ENCODE assay signal across 18 cellular contexts in the genomic region with DNA sequence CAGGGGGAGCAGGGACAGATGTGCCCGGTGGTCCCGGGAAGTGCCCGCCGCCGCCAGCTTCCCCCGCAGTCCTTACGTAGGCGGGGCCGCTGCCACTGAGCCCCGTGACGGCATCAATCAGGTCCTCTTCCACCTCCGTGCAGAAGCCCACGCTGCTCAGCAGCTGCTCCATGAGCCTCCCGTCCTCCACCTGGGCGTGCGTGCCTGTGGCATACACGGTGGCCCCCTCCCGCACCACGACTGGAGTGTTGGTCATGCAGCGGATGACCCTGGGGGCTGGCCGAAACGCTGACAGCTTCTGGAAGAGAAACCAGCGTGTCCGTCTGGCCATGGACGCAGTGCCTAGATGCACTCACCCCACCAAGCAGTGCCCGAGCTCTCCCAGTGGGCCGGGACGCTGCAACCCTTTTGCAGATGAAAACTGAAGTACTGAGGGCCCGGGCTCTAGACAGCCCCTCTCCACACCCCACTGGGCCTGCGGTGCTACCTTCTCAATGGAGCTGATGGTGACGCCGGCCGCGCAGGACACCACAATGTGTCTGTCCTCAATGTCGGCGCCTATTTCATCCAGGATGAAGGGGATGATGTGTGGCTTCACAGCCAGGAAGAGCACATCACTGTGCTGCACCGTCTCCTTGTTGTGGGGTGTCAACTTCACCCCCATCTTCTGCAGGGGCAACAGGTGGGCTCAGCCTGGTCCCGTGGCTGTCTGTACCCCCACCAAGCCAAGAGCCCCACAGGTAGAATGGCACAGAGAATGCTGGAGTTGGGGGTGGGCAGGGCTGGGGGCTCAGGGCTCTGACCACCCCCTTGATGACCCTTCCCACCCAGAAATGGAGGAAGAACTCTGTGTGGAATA. TPM values are rescaled to one million over a fixed set of nuclear protein-coding genes. Genes with fewer than 3 reads are reported as not detected.
DNase-seq lines count a peak whose midpoint lies in the region; ATAC-seq, FAIRE-seq and TF ChIP-seq lines count a peak whose summit lies in the region.
"Had no signal": no experiment of that assay in that cellular context is flagged by ENCODE, and none has a peak within 500 bp of the region (broad histone marks: within the 10 kb centered on the region; RNA-seq: fewer than 3 reads in every experiment).

No MANE protein-coding gene starts in this region.

- no peaks in the 10 kb centered on the region for H3K9me3 Mint-ChIP-seq in WTC11
- no peaks in the 10 kb centered on the region for H3K9me3 Mint-ChIP-seq in memory B cell
- H3K9me3 Mint-ChIP-seq: CD4-positive, alpha-beta T cell; natural killer cell treated with Interleukin-12 subunit alpha and Interleukin-12 subunit beta and Interleukin-15 and Interleukin-18, amount 100 ng/mL, for 72 hours had no signal

- ATAC-seq in A549 (no peak), WTC11 (no peak), memory B cell (ENCODE audit: low read depth) (no peak), GM19035 (IDR thresholded peaks at IDR 0.05; ENCODE audit: unreplicated experiment) (no peak)
- ATAC-seq: natural killer cell treated with Interleukin-12 subunit alpha and Interleukin-12 subunit beta and Interleukin-15 and Interleukin-18, amount 100 ng/mL, for 72 hours; sciatic nerve had no signal

- no peak overlapping the region for H3K4me3 ChIP-seq in A549
- H3K4me3 ChIP-seq in BLaER1 treated with 17β-estradiol and CSF1 and Interleukin-3, amounts not matched to agents 10 nM and 100 nM: peak overlapping the region in 3 of 10 experiments; percentile 71 to 86 (median 82); a peak in 3 of 20 replicates

- CTCF ChIA-PET in A549 (lab: Yijun Ruan, JAX): interaction anchor here (0.9 to 12.8 kb wide), 5 partner anchors 14 to 95 kb away, joined by 4 to 99 read pairs (median 10); a partner anchor contains a TSS
- CTCF ChIA-PET in WTC11 (lab: Charles Lee): interaction anchor here (0.7 to 1.4 kb wide), 2 partner anchors 85 to 96 kb away, joined by 5 read pairs; a partner anchor contains a TSS

- H3K36me3 Mint-ChIP-seq in WTC11 (peaks cover 10% of the 10 kb centered on the region; the same call in 1 of the 2 replicates), memory B cell (no peaks in the 10 kb centered on the region)
- H3K36me3 Mint-ChIP-seq: natural killer cell treated with Interleukin-12 subunit alpha and Interleukin-12 subunit beta and Interleukin-15 and Interleukin-18, amount 100 ng/mL, for 72 hours had no signal

- peaks cover 0 to 59% (median 18%) of the 10 kb centered on the region in 11 experiments; a peak in 12 of 22 replicates for H4K20me1 ChIP-seq in BLaER1 treated with 17β-estradiol and CSF1 and Interleukin-3, amounts not matched to agents 10 nM and 100 nM

- TF ChIP-seq POLR2A in A549 (IDR thresholded peaks at IDR 0.05; ENCODE audit: low read length): no peak; the same call in 1 of the 2 replicates

- TF ChIP-seq RAD21 in A549 (conservative IDR thresholded peaks at IDR 0.05 in 1 of 2, IDR thresholded peaks at IDR 0.05 in 1 of 2): no peak

- H3K4me1 Mint-ChIP-seq in WTC11 (peaks cover 15% of the 10 kb centered on the region; the same call in 1 of the 2 replicates), memory B cell (peaks cover 5% of the 10 kb centered on the region)

- peaks cover 0 to 3% (median 0%) of the 10 kb centered on the region in 11 experiments; a peak in 3 of 22 replicates for H3K27me3 ChIP-seq in BLaER1 treated with 17β-estradiol and CSF1 and Interleukin-3, amounts not matched to agents 10 nM and 100 nM

- H3K27ac Mint-ChIP-seq in WTC11 (no peak overlapping the region), memory B cell (no peak overlapping the region)
- H3K27ac Mint-ChIP-seq: CD4-positive, alpha-beta T cell; natural killer cell treated with Interleukin-12 subunit alpha and Interleukin-12 subunit beta and Interleukin-15 and Interleukin-18, amount 100 ng/mL, for 72 hours had no signal

- H3K27me3 Mint-ChIP-seq in WTC11 (ENCODE audit: low read depth): peaks cover 5% of the 10 kb centered on the region
- peaks cover 2% of the 10 kb centered on the region for H3K27me3 Mint-ChIP-seq in memory B cell

- TF ChIP-seq EP300 in A549 (IDR thresholded peaks at IDR 0.05): no peak

- H3K4me3 Mint-ChIP-seq in WTC11: peak overlapping the region; percentile 88
- peak overlapping the region; percentile 11 for H3K4me3 Mint-ChIP-seq in memory B cell

- TF ChIP-seq CTCF in A549 (IDR thresholded peaks at IDR 0.05) (no peak), WTC11 (IDR thresholded peaks at IDR 0.05) (no peak)

- no peak overlapping the region for H3K27ac ChIP-seq in A549
- H3K27ac ChIP-seq in BLaER1 treated with 17β-estradiol and CSF1 and Interleukin-3, amounts not matched to agents 10 nM and 100 nM: no peak overlapping the region; a peak in 2 of 22 replicates
- H3K27ac ChIP-seq: stomach had no signal

- WGBS in A549 (ENCODE audit: missing lambda C conversion rate): 93% methylated on average over 32 of the region's 38 CpGs

- peaks cover 0 to 31% (median 18%) of the 10 kb centered on the region in 11 experiments; a peak in 11 of 22 replicates for H3K36me3 ChIP-seq in BLaER1 treated with 17β-estradiol and CSF1 and Interleukin-3, amounts not matched to agents 10 nM and 100 nM

- DNase-seq in A549 (ENCODE audit: low read depth in 1 of 2, low spot score in 1 of 2) (no peak), WTC11 (ENCODE audit: low spot score) (no peak), memory B cell (ENCODE audit: low spot score in 2 of 2) (no peak), GM19238 (ENCODE audit: insufficient read length, low spot score) (no peak), frontal cortex (ENCODE audit: low spot score in 2 of 2) (no peak)
- no peak for DNase-seq in stimulated activated CD4-positive, alpha-beta T cell treated with anti-CD3 and anti-CD28 coated beads, Interleukin-15, amount 100 ng/mL, for 24 hours
- DNase-seq: activated gamma-delta T cell; CD4-positive, alpha-beta T cell; cerebellar nuclear complex; MV-4-11; NCI-H2171 treated with DMSO at 0.1 percent for 48 hours; stomach had no signal

- no peaks in the 10 kb centered on the region for H3K9me3 ChIP-seq in A549
- no peaks in the 10 kb centered on the region for H3K9me3 ChIP-seq in BLaER1 treated with 17β-estradiol and CSF1 and Interleukin-3, amounts not matched to agents 10 nM and 100 nM (replicated peaks in 1 of 11)
- H3K9me3 ChIP-seq: stomach had no signal

- FAIRE-seq in A549 (lab: Jason Lieb, UNC) (no peak), frontal cortex (lab: Jason Lieb, UNC) (no peak)
- FAIRE-seq: G401.6 had no signal

- POLR2A ChIA-PET in A549 (lab: Yijun Ruan, JAX) (interaction anchor here (1.2 kb wide), 1 partner anchor 7 kb away, joined by 3 read pairs; a partner anchor contains a TSS), WTC11 (lab: Charles Lee) (interaction anchor here (1.0 kb wide), 1 partner anchor 143 kb away, joined by 3 read pairs; no protein-coding TSS in a partner anchor)

- H3K4me1 ChIP-seq in A549: peaks cover 17% of the 10 kb centered on the region; the same call in 2 of the 3 replicates
- H3K4me1 ChIP-seq in BLaER1 treated with 17β-estradiol and CSF1 and Interleukin-3, amounts not matched to agents 10 nM and 100 nM: peaks cover 38 to 89% (median 78%) of the 10 kb centered on the region in 10 experiments

- H3K9ac ChIP-seq in BLaER1 treated with 17β-estradiol and CSF1 and Interleukin-3, amounts not matched to agents 10 nM and 100 nM: peak overlapping the region in 5 of 11 experiments; percentile 22 to 90 (median 86); a peak in 7 of 22 replicates

- H3K4me2 ChIP-seq in A549: peak overlapping the region; percentile 100; the same call in 2 of the 3 replicates
- peak overlapping the region in 10 of 11 experiments; percentile 95 to 100 (median 100); a peak in 20 of 22 replicates for H3K4me2 ChIP-seq in BLaER1 treated with 17β-estradiol and CSF1 and Interleukin-3, amounts not matched to agents 10 nM and 100 nM

TF ChIP-seq in A549, 52 proteins besides CTCF, POLR2A, EP300 and RAD21 (continues in another document):
- TF ChIP-seq TP53 (CRISPR knock-in tag; IDR thresholded peaks at IDR 0.05): no peak

RNA-seq across cellular contexts. Expression of a gene that starts 2.0 kb away (rescaled TPM):
- 77.1 and 81.4 TPM in 2 replicates for polyA plus RNA-seq in A549 (2011; rRNA removed)
- 150 and 202 TPM in 2 replicates for polyA plus RNA-seq in A549 (2012; cell fraction: cytosol; rRNA removed)
- 126 and 181 TPM in 2 replicates for polyA plus RNA-seq in A549 (2012; cell fraction: nucleus; rRNA removed)
- polyA plus RNA-seq in A549 (2017; fragmentation: RNase III; extraction: RNeasy Plus Mini Kit Qiagen cat#74134 plus additional on column Dnase treatment): 81.4 to 93.3 TPM (median 87.2 TPM) in 3 replicates
- 94.1 and 104 TPM in 2 replicates for polyA minus RNA-seq in A549 (2011; rRNA and poly(A)+ RNA removed)
- 144 to 188 TPM (median 164 TPM) in 3 replicates for total RNA-seq in WTC11 (2021)
- total RNA-seq in frontal cortex: 15.9 TPM

RNA-seq across cellular contexts. Expression of a gene that starts 7.5 kb away (rescaled TPM):
- 41.6 and 47.9 TPM in 2 replicates for polyA plus RNA-seq in A549 (2011; rRNA removed)
- 55.5 and 60.4 TPM in 2 replicates for polyA plus RNA-seq in A549 (2012; cell fraction: cytosol; rRNA removed)
- polyA plus RNA-seq in A549 (2012; cell fraction: nucleus; rRNA removed): 194 and 235 TPM in 2 replicates
- 49.8 to 57.9 TPM (median 52.4 TPM) in 3 replicates for polyA plus RNA-seq in A549 (2017; fragmentation: RNase III; extraction: RNeasy Plus Mini Kit Qiagen cat#74134 plus additional on column Dnase treatment)
- 18.1 and 22.6 TPM in 2 replicates for polyA minus RNA-seq in A549 (2011; rRNA and poly(A)+ RNA removed)
- 24.2 to 29.8 TPM (median 24.3 TPM) in 3 replicates for total RNA-seq in WTC11 (2021)
- total RNA-seq in frontal cortex: 13.9 TPM

RNA-seq across cellular contexts. Expression of a gene that starts 12.0 kb away (rescaled TPM):
- polyA plus RNA-seq in A549 (2011; rRNA removed): not detected in 2 replicates
- not detected in 2 replicates for polyA plus RNA-seq in A549 (2012; cell fraction: cytosol; rRNA removed)
- not detected in 2 replicates for polyA plus RNA-seq in A549 (2012; cell fraction: nucleus; rRNA removed)
- not detected in 3 replicates for polyA plus RNA-seq in A549 (2017; fragmentation: RNase III; extraction: RNeasy Plus Mini Kit Qiagen cat#74134 plus additional on column Dnase treatment)
- polyA minus RNA-seq in A549 (2011; rRNA and poly(A)+ RNA removed): not detected in 2 replicates
- total RNA-seq in WTC11 (2021): 0.44 to 0.62 TPM (median 0.46 TPM) in 3 replicates
- total RNA-seq in frontal cortex: 0.41 TPM
- total RNA-seq: CD4-positive, alpha-beta T cell; epithelial cell of proximal tubule; natural killer cell treated with Interleukin-12 subunit alpha and Interleukin-12 subunit beta and Interleukin-15 and Interleukin-18, amount 100 ng/mL, for 72 hours; sciatic nerve; stomach had no signal
- polyA plus RNA-seq: stomach had no signal

RNA-seq across cellular contexts. Expression of a gene that starts 17.1 kb away (rescaled TPM):
- polyA plus RNA-seq in A549 (2011; rRNA removed) (9.8 and 13.7 TPM in 2 replicates), A549 (2017; fragmentation: RNase III; extraction: RNeasy Plus Mini Kit Qiagen cat#74134 plus additional on column Dnase treatment) (34.0 to 35.2 TPM (median 34.8 TPM) in 3 replicates)
- 29.1 and 29.7 TPM in 2 replicates for polyA plus RNA-seq in A549 (2012; cell fraction: cytosol; rRNA removed)
- polyA plus RNA-seq in A549 (2012; cell fraction: nucleus; rRNA removed): 131 and 141 TPM in 2 replicates
- 40.0 and 46.9 TPM in 2 replicates for polyA minus RNA-seq in A549 (2011; rRNA and poly(A)+ RNA removed)
- total RNA-seq in WTC11 (2021) (19.5 to 24.2 TPM (median 20.9 TPM) in 3 replicates), frontal cortex (8.6 TPM)

RNA-seq across cellular contexts. Expression of a gene that starts 23.9 kb away (rescaled TPM):
- polyA plus RNA-seq in A549 (2011; rRNA removed): 7.1 and 7.7 TPM in 2 replicates
- 16.6 and 20.5 TPM in 2 replicates for polyA plus RNA-seq in A549 (2012; cell fraction: cytosol; rRNA removed)
- polyA plus RNA-seq in A549 (2012; cell fraction: nucleus; rRNA removed): 39.2 and 46.7 TPM in 2 replicates
- 14.8 to 17.0 TPM (median 16.3 TPM) in 3 replicates for polyA plus RNA-seq in A549 (2017; fragmentation: RNase III; extraction: RNeasy Plus Mini Kit Qiagen cat#74134 plus additional on column Dnase treatment)
- polyA minus RNA-seq in A549 (2011; rRNA and poly(A)+ RNA removed): 12.4 and 13.8 TPM in 2 replicates
- total RNA-seq in WTC11 (2021): 24.7 to 31.4 TPM (median 26.3 TPM) in 3 replicates
- total RNA-seq in frontal cortex: 28.9 TPM
